In genomic region chr15:63473999-63474809, GRCh38 we compare ENCODE assay signal across 8 cellular contexts. TPM values are rescaled to one million over a fixed set of nuclear protein-coding genes. Genes with fewer than 3 reads are reported as not detected.
DNase-seq lines count a peak whose midpoint lies in the region; ATAC-seq and TF ChIP-seq lines count a peak whose summit lies in the region.

No MANE protein-coding gene starts in this region.

- dilution Hi-C loops in IMR-90 (cut with HindIII; ENCODE audit: low sequenced_read_pairs, unreplicated experiment) = no loop called here

- peak overlapping the region in 1 of 2 experiments; percentile 14; a peak in 1 of 4 replicates for H4K8ac ChIP-seq in IMR-90 (ENCODE audit: low read depth in 2 of 2, low read length in 2 of 2)

- TF ChIP-seq RAD21 in IMR-90 (IDR thresholded peaks at IDR 0.05; ENCODE audit: low read length) = peak; percentile 44

- in situ Hi-C loops in IMR-90 (cut with MboI; ENCODE audit: low sequenced_read_pairs) = no loop called here

- H3K4me3 ChIP-seq in GM12865 (ENCODE audit: low read depth, low read length) = peak overlapping the region; percentile 30
- no peak overlapping the region for H3K4me3 ChIP-seq in IMR-90 (ENCODE audit: insufficient read depth, low read depth, low read length)
- no peak overlapping the region for H3K4me3 ChIP-seq in esophagus squamous epithelium

- peak overlapping the region; percentile 95 for H3K27ac Mint-ChIP-seq in activated CD4-positive, alpha-beta T cell treated with anti-CD3 and anti-CD28 coated beads, Interleukin-2, amount 10 ng/mL, durations not matched to agents 24 days and 14 days

- H3K4me2 ChIP-seq in IMR-90 (ENCODE audit: low read depth, low read length) = no peak overlapping the region

- H4K91ac ChIP-seq in IMR-90 (ENCODE audit: insufficient read depth, low read depth, low read length) = 0 out of 2 replicates have a peak overlapping the region, but pooled peaks have one; percentile 36

- H3K23ac ChIP-seq in IMR-90 (ENCODE audit: low read depth, low read length) = no peak overlapping the region

- peak overlapping the region; percentile 84 for H3K4ac ChIP-seq in IMR-90 (ENCODE audit: low read depth, low read length)

- peak overlapping the region; percentile 78; the same call in 1 of the 2 replicates for H3K14ac ChIP-seq in IMR-90 (replicated peaks; ENCODE audit: low read depth, low read length)

- H3K9me1 ChIP-seq in IMR-90 (ENCODE audit: insufficient read depth, low read length) = peaks cover 24% of the 10 kb centered on the region

- intact Hi-C loops in IMR-90 (cut with micrococcal nuclease) = no loop called here
- intact Hi-C loops in activated CD4-positive, alpha-beta T cell treated with anti-CD3 and anti-CD28 coated beads, Interleukin-2, amount 10 ng/mL, durations not matched to agents 24 days and 14 days (cut with micrococcal nuclease) = loop anchor here (2.0 to 10.0 kb wide), 2 partner anchors 127 to 279 kb away; no protein-coding TSS in a partner anchor
- intact Hi-C loops in esophagus squamous epithelium (cut with DNase I) = loop anchor here (5.0 kb wide), 1 partner anchor 123 kb away; the partner anchor contains the start of gene FBXL22
- intact Hi-C loops in sciatic nerve (cut with DNase I) = no loop called here
- intact Hi-C loops in head of caudate nucleus (cut with DNase I) = no loop called here

- H3K18ac ChIP-seq in IMR-90 (ENCODE audit: low read depth, low read length) = peak overlapping the region; percentile 58; the same call in 1 of the 2 replicates

- no peaks in the 10 kb centered on the region for H4K20me1 ChIP-seq in IMR-90 (ENCODE audit: insufficient read depth, low read length)

- H3K56ac ChIP-seq in IMR-90 (ENCODE audit: extremely low read depth, insufficient read depth, low read length) = no peak overlapping the region

- no peaks in the 10 kb centered on the region for H3K9me3 ChIP-seq in IMR-90 (ENCODE audit: control insufficient read depth, insufficient read depth, low read length)
- no peaks in the 10 kb centered on the region for H3K9me3 ChIP-seq in esophagus squamous epithelium

- H3K79me1 ChIP-seq in IMR-90 (ENCODE audit: low read depth in 1 of 2, low read length in 2 of 2) = peaks cover 0 to 8% of the 10 kb centered on the region in 2 experiments; a peak in 1 of 4 replicates

- no TSS peak for BruUV-seq in IMR-90 (replicated peaks; lab: Mats Ljungman, UMichigan)

- H3K27ac ChIP-seq in IMR-90 (ENCODE audit: insufficient read depth, low read length) (no peak overlapping the region), esophagus squamous epithelium (peak overlapping the region; percentile 2 to 64 (median 52))

- peaks cover 41% of the 10 kb centered on the region for H3K4me1 Mint-ChIP-seq in activated CD4-positive, alpha-beta T cell treated with anti-CD3 and anti-CD28 coated beads, Interleukin-2, amount 10 ng/mL, durations not matched to agents 24 days and 14 days

- no peaks in the 10 kb centered on the region for H3K9me3 Mint-ChIP-seq in activated CD4-positive, alpha-beta T cell treated with anti-CD3 and anti-CD28 coated beads, Interleukin-2, amount 10 ng/mL, durations not matched to agents 24 days and 14 days

- H2BK20ac ChIP-seq in IMR-90 (ENCODE audit: low read depth, low read length) = peak overlapping the region; percentile 47; the same call in 1 of the 2 replicates

- peak overlapping the region; percentile 11 for H3K4me3 Mint-ChIP-seq in activated CD4-positive, alpha-beta T cell treated with anti-CD3 and anti-CD28 coated beads, Interleukin-2, amount 10 ng/mL, durations not matched to agents 24 days and 14 days

- CTCF ChIA-PET in IMR-90 (lab: Yijun Ruan, JAX) = no interaction called here

- H2AK9ac ChIP-seq in IMR-90 (replicated peaks; ENCODE audit: low read depth, low read length, poor library complexity) = no peak overlapping the region

- POLR2A ChIA-PET in IMR-90 (lab: Charles Lee; ENCODE audit: unreplicated experiment) = interaction anchor here (1.0 kb wide), 1 partner anchor 30 kb away, joined by 3 read pairs; the partner anchor contains the start of gene USP3

- peak overlapping the region; percentile 37; the same call in 1 of the 2 replicates for H2BK120ac ChIP-seq in IMR-90 (ENCODE audit: low read depth, low read length)

- DNase-seq in GM12865 (ENCODE audit: low read depth) = peak; percentile 95
- DNase-seq in IMR-90 = peak; percentile 90
- peak; percentile 85 for DNase-seq in activated CD4-positive, alpha-beta T cell treated with anti-CD3 and anti-CD28 coated beads, Interleukin-2, amount 10 ng/mL, durations not matched to agents 24 days and 14 days
- DNase-seq in esophagus squamous epithelium (lab: John Stamatoyannopoulos, UW) = no peak
- DNase-seq in sciatic nerve (ENCODE audit: low spot score) = no peak
- DNase-seq in NCI-H128 (lab: John Stamatoyannopoulos, UW; ENCODE audit: unreplicated experiment) = no peak
- no peak for DNase-seq in head of caudate nucleus

- TF ChIP-seq POLR2A in IMR-90 (IDR thresholded peaks at IDR 0.05; ENCODE audit: low read depth, low read length) = no peak
- TF ChIP-seq POLR2A in esophagus squamous epithelium (IDR thresholded peaks at IDR 0.05) = no peak

- ATAC-seq in GM21576 (IDR thresholded peaks at IDR 0.05; ENCODE audit: unreplicated experiment) (peak; percentile 50), IMR-90 (ENCODE audit: low read depth) (peak; percentile 73), sciatic nerve (peak; percentile 31)

- H3K36me3 Mint-ChIP-seq in activated CD4-positive, alpha-beta T cell treated with anti-CD3 and anti-CD28 coated beads, Interleukin-2, amount 10 ng/mL, durations not matched to agents 24 days and 14 days (ENCODE audit: low read depth) = no peaks in the 10 kb centered on the region

- H3K27me3 ChIP-seq in IMR-90 (ENCODE audit: control insufficient read depth, insufficient read depth, low read length) (no peaks in the 10 kb centered on the region), esophagus squamous epithelium (no peaks in the 10 kb centered on the region)

- peak overlapping the region; percentile 11; the same call in 2 of the 3 replicates for H2BK15ac ChIP-seq in IMR-90 (ENCODE audit: low read depth, low read length)

- peak overlapping the region; percentile 70 for H2BK5ac ChIP-seq in IMR-90 (ENCODE audit: low read depth, low read length, poor library complexity, severe bottlenecking)

- H3K27me3 Mint-ChIP-seq in activated CD4-positive, alpha-beta T cell treated with anti-CD3 and anti-CD28 coated beads, Interleukin-2, amount 10 ng/mL, durations not matched to agents 24 days and 14 days = no peaks in the 10 kb centered on the region

- WGBS in IMR-90 (ENCODE audit: extremely low coverage in 2 of 2, insufficient read length in 1 of 2), 2 experiments = no CpG with 5 or more reads among the region's 4 CpGs
- WGBS in esophagus squamous epithelium, 2 donors = 66 to 88% methylated on average over 4 of the region's 4 CpGs

- no peaks in the 10 kb centered on the region for H3K36me3 ChIP-seq in IMR-90 (ENCODE audit: control insufficient read depth, insufficient read depth, low read length)
- H3K36me3 ChIP-seq in esophagus squamous epithelium = no peaks in the 10 kb centered on the region

- H4K5ac ChIP-seq in IMR-90 (ENCODE audit: low read depth, low read length) = no peak overlapping the region

- H2AK5ac ChIP-seq in IMR-90 (ENCODE audit: low read depth, low read length) = peak overlapping the region; percentile 94; the same call in 1 of the 2 replicates

- TF ChIP-seq CTCF in GM12865 (IDR thresholded peaks at IDR 0.05; ENCODE audit: insufficient read depth, low read depth, low read length, missing control alignments) = no peak
- peak; percentile 26; the same call in 1 of the 2 replicates for TF ChIP-seq CTCF in IMR-90 (conservative IDR thresholded peaks at IDR 0.05; ENCODE audit: low read depth, low read length)
- no peak for TF ChIP-seq CTCF in esophagus squamous epithelium (IDR thresholded peaks at IDR 0.05)

- H2AFZ ChIP-seq in IMR-90 (replicated peaks; ENCODE audit: low read length, poor library complexity) = peak overlapping the region; percentile 0

- peaks cover 23% of the 10 kb centered on the region for H3K4me1 ChIP-seq in IMR-90 (ENCODE audit: control insufficient read depth, insufficient read depth, low read length)
- peaks cover 5 to 41% (median 10%) of the 10 kb centered on the region in 3 donors for H3K4me1 ChIP-seq in esophagus squamous epithelium

- no peak overlapping the region for H3K9ac ChIP-seq in IMR-90 (ENCODE audit: low read depth, low read length)

TF ChIP-seq in IMR-90, 13 proteins besides CTCF, POLR2A, EP300 and RAD21:
- TF ChIP-seq MXI1 (IDR thresholded peaks at IDR 0.05; ENCODE audit: borderline replicate concordance, low read depth, low read length) (no peak), USF2 (IDR thresholded peaks at IDR 0.05; ENCODE audit: low read depth, low read length) (no peak), SMC3 (IDR thresholded peaks at IDR 0.05; ENCODE audit: low read depth, low read length) (peak; percentile 41; the same call in 1 of the 2 replicates), MAFK (IDR thresholded peaks at IDR 0.05; ENCODE audit: low read depth, low read length) (no peak), BHLHE40 (IDR thresholded peaks at IDR 0.05; ENCODE audit: low read depth, low read length) (peak; percentile 34; the same call in 1 of the 2 replicates), RCOR1 (IDR thresholded peaks at IDR 0.05; ENCODE audit: insufficient replicate concordance, low read length) (peak; percentile 45), NFE2L2 (IDR thresholded peaks at IDR 0.05; ENCODE audit: low read depth, low read length) (no peak), FOS (IDR thresholded peaks at IDR 0.05; ENCODE audit: low read depth, low read length) (peak; percentile 49; the same call in 1 of the 2 replicates), MAZ (IDR thresholded peaks at IDR 0.05; ENCODE audit: borderline replicate concordance, low read depth, low read length) (0 out of 2 replicates have a peak, but pooled peaks have one; percentile 37), RFX5 (IDR thresholded peaks at IDR 0.05; ENCODE audit: low read depth, low read length) (no peak), CEBPB (IDR thresholded peaks at IDR 0.05; ENCODE audit: low read depth, low read length) (no peak)

RNA-seq across cellular contexts. Expression of gene USP3, which starts 30.2 kb away (rescaled TPM):
- total RNA-seq in IMR-90 (2012; rRNA removed) = 46.7 and 52.3 TPM in 2 replicates
- polyA plus RNA-seq in IMR-90 (2012; rRNA removed) = 13.7 and 17.3 TPM in 2 replicates
- polyA plus RNA-seq in IMR-90 (2012; cell fraction: cytosol; rRNA removed) = 6.2 and 15.2 TPM in 2 replicates
- polyA plus RNA-seq in IMR-90 (2012; cell fraction: nucleus; rRNA removed; ENCODE audit: low replicate concordance) = 23.8 and 84.1 TPM in 2 replicates
- total RNA-seq in activated CD4-positive, alpha-beta T cell treated with anti-CD3 and anti-CD28 coated beads, Interleukin-2, amount 10 ng/mL, durations not matched to agents 24 days and 14 days = 46.7 and 49.2 TPM in 2 replicates
- total RNA-seq in esophagus squamous epithelium = 10 to 100 TPM; 27.3 to 52.8 (median 32.2) TPM
- total RNA-seq in sciatic nerve = 58.2 TPM

Comparison
In these comparisons a context has a peak if more than half of its experiments do, and no peak if none do; other contexts are left out.
1. DNase-seq: peak in GM12865 (single experiment), IMR-90 (single experiment) and activated CD4-positive, alpha-beta T cell treated with anti-CD3 and anti-CD28 coated beads, Interleukin-2, amount 10 ng/mL, durations not matched to agents 24 days and 14 days (single experiment); none in esophagus squamous epithelium (single experiment), sciatic nerve (single experiment), NCI-H128 (single experiment) and head of caudate nucleus (0 of 42).
2. intact Hi-C loops: an anchor here in activated CD4-positive, alpha-beta T cell treated with anti-CD3 and anti-CD28 coated beads, Interleukin-2, amount 10 ng/mL, durations not matched to agents 24 days and 14 days (2.0 to 10.0 kb wide) and esophagus squamous epithelium (5.0 kb wide); none called in IMR-90, sciatic nerve and head of caudate nucleus.
3. Peak in every context shown above with its lines, with median percentiles within 50 percentile points of each other: ATAC-seq.